ENCODE assay signal across 1 cellular context in genomic region chr10:46106410-46107255, GRCh38.
TF ChIP-seq lines count a peak whose summit lies in the region.

No MANE protein-coding gene starts in this region.

TF ChIP-seq in HepG2, 621 proteins besides CTCF, POLR2A, EP300 and RAD21 (continued from another document and continues in another):
- no peak for TF ChIP-seq TBP (CRISPR knock-in tag; IDR thresholded peaks at IDR 0.05)
- no peak for TF ChIP-seq ZNF724P (CRISPR knock-in tag; IDR thresholded peaks at IDR 0.05; ENCODE audit: borderline replicate concordance)
- TF ChIP-seq TRIM22 (IDR thresholded peaks at IDR 0.05): no peak
- no peak for TF ChIP-seq SUZ12 (IDR thresholded peaks at IDR 0.05; ENCODE audit: low read depth, low read length)
- TF ChIP-seq ZFAT (CRISPR knock-in tag; conservative IDR thresholded peaks at IDR 0.05): no peak
- no peak for TF ChIP-seq CEBPZ (IDR thresholded peaks at IDR 0.05; ENCODE audit: low read length)
- TF ChIP-seq SSRP1 (CRISPR knock-in tag; IDR thresholded peaks at IDR 0.05): no peak
- TF ChIP-seq SRSF9 (IDR thresholded peaks at IDR 0.05; ENCODE audit: borderline replicate concordance, insufficient read depth, low read depth, low read length, poor library complexity, severe bottlenecking): no peak
- no peak; the same call in 1 of the 2 replicates for TF ChIP-seq TRAFD1 (CRISPR knock-in tag; IDR thresholded peaks at IDR 0.05; ENCODE audit: borderline replicate concordance)
- TF ChIP-seq TIGD3 (CRISPR knock-in tag; IDR thresholded peaks at IDR 0.05; ENCODE audit: borderline replicate concordance): no peak
- no peak for TF ChIP-seq TSC22D2 (CRISPR knock-in tag; IDR thresholded peaks at IDR 0.05; ENCODE audit: borderline replicate concordance)
- TF ChIP-seq KDM4B (CRISPR knock-in tag; IDR thresholded peaks at IDR 0.05): no peak
- 0 out of 2 replicates have a peak, but pooled peaks have one; percentile 32 for TF ChIP-seq TOPORS (CRISPR knock-in tag; IDR thresholded peaks at IDR 0.05)
- no peak for TF ChIP-seq SP2 (CRISPR knock-in tag; IDR thresholded peaks at IDR 0.05)
- no peak for TF ChIP-seq FIP1L1 (IDR thresholded peaks at IDR 0.05; ENCODE audit: borderline replicate concordance, insufficient read depth, low read depth, low read length)
- TF ChIP-seq IRF1 (CRISPR knock-in tag; IDR thresholded peaks at IDR 0.05; ENCODE audit: low read depth): no peak
- no peak for TF ChIP-seq HIVEP1 (CRISPR knock-in tag; IDR thresholded peaks at IDR 0.05)
- TF ChIP-seq LBX2 (CRISPR knock-in tag; IDR thresholded peaks at IDR 0.05; ENCODE audit: borderline replicate concordance): no peak
- peak; percentile 36; the same call in 1 of the 2 replicates for TF ChIP-seq ZNF292 (CRISPR knock-in tag; IDR thresholded peaks at IDR 0.05; ENCODE audit: borderline replicate concordance, low read depth)
- TF ChIP-seq TERF1 (CRISPR knock-in tag; IDR thresholded peaks at IDR 0.05): no peak
- no peak for TF ChIP-seq NFYC (CRISPR knock-in tag; IDR thresholded peaks at IDR 0.05)
- no peak for TF ChIP-seq NFE2 (CRISPR knock-in tag; IDR thresholded peaks at IDR 0.05)
- TF ChIP-seq PRDM10 (CRISPR knock-in tag; IDR thresholded peaks at IDR 0.05; ENCODE audit: low read depth): no peak
- peak; percentile 92 for TF ChIP-seq SAP130 (CRISPR knock-in tag; IDR thresholded peaks at IDR 0.05; ENCODE audit: low read depth)
- no peak for TF ChIP-seq KDM2A (CRISPR knock-in tag; IDR thresholded peaks at IDR 0.05; ENCODE audit: borderline replicate concordance, low read depth)
- TF ChIP-seq ZBTB37 (CRISPR knock-in tag; IDR thresholded peaks at IDR 0.05): no peak
- TF ChIP-seq TEAD2 (CRISPR knock-in tag; IDR thresholded peaks at IDR 0.05): no peak
- no peak for TF ChIP-seq ZC3H13 (CRISPR knock-in tag; IDR thresholded peaks at IDR 0.05)
- no peak for TF ChIP-seq RFX1 (IDR thresholded peaks at IDR 0.05)
- no peak for TF ChIP-seq PREB (CRISPR knock-in tag; IDR thresholded peaks at IDR 0.05)
- peak; percentile 77 for TF ChIP-seq ZNF883 (CRISPR knock-in tag; IDR thresholded peaks at IDR 0.05; ENCODE audit: not compliant biosample characterization)
- TF ChIP-seq ZNF75D (CRISPR knock-in tag; IDR thresholded peaks at IDR 0.05; ENCODE audit: borderline replicate concordance): no peak
- TF ChIP-seq NCOR1 (IDR thresholded peaks at IDR 0.05; ENCODE audit: borderline replicate concordance, low read length): no peak
- 0 out of 2 replicates have a peak, but pooled peaks have one; percentile 13 for TF ChIP-seq ZNF557 (CRISPR knock-in tag; IDR thresholded peaks at IDR 0.05)
- no peak for TF ChIP-seq ATF3 (CRISPR knock-in tag; IDR thresholded peaks at IDR 0.05)
- TF ChIP-seq ZSCAN12 (CRISPR knock-in tag; IDR thresholded peaks at IDR 0.05): 0 out of 2 replicates have a peak, but pooled peaks have one; percentile 28
- no peak for TF ChIP-seq ZNF562 (CRISPR knock-in tag; IDR thresholded peaks at IDR 0.05; ENCODE audit: borderline replicate concordance)
- no peak for TF ChIP-seq ZBTB49 (CRISPR knock-in tag; IDR thresholded peaks at IDR 0.05; ENCODE audit: borderline replicate concordance)
- TF ChIP-seq ZNF572 (CRISPR knock-in tag; IDR thresholded peaks at IDR 0.05): no peak
- no peak for TF ChIP-seq ZNF644 (CRISPR knock-in tag; IDR thresholded peaks at IDR 0.05; ENCODE audit: low read depth)
- TF ChIP-seq NAIF1 (CRISPR knock-in tag; IDR thresholded peaks at IDR 0.05; ENCODE audit: borderline replicate concordance): no peak
